Comparison of ENCODE assay signal across 2 cellular contexts in the genomic region with DNA sequence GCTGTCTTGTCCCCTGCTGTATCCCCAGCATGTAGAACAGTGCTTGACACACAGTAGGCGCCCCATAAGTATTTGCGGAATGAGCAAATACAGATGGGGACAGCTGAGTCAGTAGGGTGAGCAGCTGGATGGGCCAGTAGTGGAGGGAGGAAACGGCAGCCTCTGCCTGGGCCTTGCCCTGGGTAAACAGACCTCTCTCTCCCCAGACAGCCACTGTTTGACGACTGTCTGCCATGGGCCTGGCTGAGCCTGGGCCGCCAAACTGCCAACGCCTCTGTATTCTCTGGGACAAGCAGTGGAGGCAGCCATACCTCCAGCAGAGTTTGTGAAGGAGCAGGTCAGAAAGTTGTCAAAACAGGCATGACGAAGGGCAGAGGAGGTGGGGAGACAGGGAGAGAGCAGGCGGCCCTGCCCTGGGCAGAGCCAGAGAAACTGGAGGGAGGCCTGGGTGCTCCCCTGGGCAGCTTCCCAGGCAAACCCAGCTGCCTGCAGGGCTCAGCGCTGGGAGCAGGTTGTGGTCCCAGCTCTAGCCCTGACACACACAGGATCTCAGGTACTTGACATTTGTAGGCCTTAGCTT.
TF ChIP-seq lines count a peak whose summit lies in the region.

No MANE protein-coding gene starts in this region.

TF ChIP-seq in A549, 52 proteins besides CTCF, POLR2A, EP300 and RAD21 (continues in another document):
- TF ChIP-seq HOXB5 (CRISPR knock-in tag; IDR thresholded peaks at IDR 0.05) (peak; percentile 75; the same call in 1 of the 2 replicates), JUNB (IDR thresholded peaks at IDR 0.05) (peak; percentile 53), RFX5 (IDR thresholded peaks at IDR 0.05) (no peak), KDM1A (IDR thresholded peaks at IDR 0.05; ENCODE audit: low read depth) (no peak), CEBPB (IDR thresholded peaks at IDR 0.05) (peak in 1 of 2 experiments; percentile 55; a peak in 1 of 4 replicates), FOXS1 (CRISPR knock-in tag; IDR thresholded peaks at IDR 0.05) (no peak), GATA3 (IDR thresholded peaks at IDR 0.05; ENCODE audit: borderline replicate concordance) (peak; percentile 89), FOSL2 (IDR thresholded peaks at IDR 0.05) (no peak), FOSL2 (CRISPR knock-in tag; IDR thresholded peaks at IDR 0.05) (peak; percentile 81), CHD2 (IDR thresholded peaks at IDR 0.05; ENCODE audit: low read length, partially characterized antibody) (no peak), HOXB13 (CRISPR knock-in tag; IDR thresholded peaks at IDR 0.05; ENCODE audit: low read depth) (peak; percentile 55; the same call in 1 of the 2 replicates), FOSB (CRISPR knock-in tag; IDR thresholded peaks at IDR 0.05) (no peak), RNF2 (IDR thresholded peaks at IDR 0.05; ENCODE audit: borderline replicate concordance, low read depth) (no peak), TFCP2L1 (CRISPR knock-in tag; IDR thresholded peaks at IDR 0.05) (0 out of 2 replicates have a peak, but pooled peaks have one; percentile 12), MAFK (IDR thresholded peaks at IDR 0.05; ENCODE audit: partially characterized antibody) (peak; percentile 90), BHLHE40 (IDR thresholded peaks at IDR 0.05; ENCODE audit: low read depth, low read length) (0 out of 2 replicates have a peak, but pooled peaks have one; percentile 11), SREBF2 (IDR thresholded peaks at IDR 0.05) (no peak), TP53 (CRISPR knock-in tag; IDR thresholded peaks at IDR 0.05) (no peak), CBX2 (IDR thresholded peaks at IDR 0.05; ENCODE audit: borderline replicate concordance, low read depth) (no peak)
- TF ChIP-seq, protein P1, sequence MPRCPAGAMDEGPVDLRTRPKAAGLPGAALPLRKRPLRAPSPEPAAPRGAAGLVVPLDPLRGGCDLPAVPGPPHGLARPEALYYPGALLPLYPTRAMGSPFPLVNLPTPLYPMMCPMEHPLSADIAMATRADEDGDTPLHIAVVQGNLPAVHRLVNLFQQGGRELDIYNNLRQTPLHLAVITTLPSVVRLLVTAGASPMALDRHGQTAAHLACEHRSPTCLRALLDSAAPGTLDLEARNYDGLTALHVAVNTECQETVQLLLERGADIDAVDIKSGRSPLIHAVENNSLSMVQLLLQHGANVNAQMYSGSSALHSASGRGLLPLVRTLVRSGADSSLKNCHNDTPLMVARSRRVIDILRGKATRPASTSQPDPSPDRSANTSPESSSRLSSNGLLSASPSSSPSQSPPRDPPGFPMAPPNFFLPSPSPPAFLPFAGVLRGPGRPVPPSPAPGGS (IDR thresholded peaks at IDR 0.05), result 0 out of 3 replicates have a peak, but pooled peaks have one; percentile 49
- TF ChIP-seq, protein P2, sequence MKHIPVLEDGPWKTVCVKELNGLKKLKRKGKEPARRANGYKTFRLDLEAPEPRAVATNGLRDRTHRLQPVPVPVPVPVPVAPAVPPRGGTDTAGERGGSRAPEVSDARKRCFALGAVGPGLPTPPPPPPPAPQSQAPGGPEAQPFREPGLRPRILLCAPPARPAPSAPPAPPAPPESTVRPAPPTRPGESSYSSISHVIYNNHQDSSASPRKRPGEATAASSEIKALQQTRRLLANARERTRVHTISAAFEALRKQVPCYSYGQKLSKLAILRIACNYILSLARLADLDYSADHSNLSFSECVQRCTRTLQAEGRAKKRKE (CRISPR knock-in tag; IDR thresholded peaks at IDR 0.05; ENCODE audit: low read depth), result peak; percentile 24; the same call in 1 of the 2 replicates
- TF ChIP-seq, protein P3, sequence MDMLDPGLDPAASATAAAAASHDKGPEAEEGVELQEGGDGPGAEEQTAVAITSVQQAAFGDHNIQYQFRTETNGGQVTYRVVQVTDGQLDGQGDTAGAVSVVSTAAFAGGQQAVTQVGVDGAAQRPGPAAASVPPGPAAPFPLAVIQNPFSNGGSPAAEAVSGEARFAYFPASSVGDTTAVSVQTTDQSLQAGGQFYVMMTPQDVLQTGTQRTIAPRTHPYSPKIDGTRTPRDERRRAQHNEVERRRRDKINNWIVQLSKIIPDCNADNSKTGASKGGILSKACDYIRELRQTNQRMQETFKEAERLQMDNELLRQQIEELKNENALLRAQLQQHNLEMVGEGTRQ (IDR thresholded peaks at IDR 0.05), result no peak
- TF ChIP-seq, protein P4, sequence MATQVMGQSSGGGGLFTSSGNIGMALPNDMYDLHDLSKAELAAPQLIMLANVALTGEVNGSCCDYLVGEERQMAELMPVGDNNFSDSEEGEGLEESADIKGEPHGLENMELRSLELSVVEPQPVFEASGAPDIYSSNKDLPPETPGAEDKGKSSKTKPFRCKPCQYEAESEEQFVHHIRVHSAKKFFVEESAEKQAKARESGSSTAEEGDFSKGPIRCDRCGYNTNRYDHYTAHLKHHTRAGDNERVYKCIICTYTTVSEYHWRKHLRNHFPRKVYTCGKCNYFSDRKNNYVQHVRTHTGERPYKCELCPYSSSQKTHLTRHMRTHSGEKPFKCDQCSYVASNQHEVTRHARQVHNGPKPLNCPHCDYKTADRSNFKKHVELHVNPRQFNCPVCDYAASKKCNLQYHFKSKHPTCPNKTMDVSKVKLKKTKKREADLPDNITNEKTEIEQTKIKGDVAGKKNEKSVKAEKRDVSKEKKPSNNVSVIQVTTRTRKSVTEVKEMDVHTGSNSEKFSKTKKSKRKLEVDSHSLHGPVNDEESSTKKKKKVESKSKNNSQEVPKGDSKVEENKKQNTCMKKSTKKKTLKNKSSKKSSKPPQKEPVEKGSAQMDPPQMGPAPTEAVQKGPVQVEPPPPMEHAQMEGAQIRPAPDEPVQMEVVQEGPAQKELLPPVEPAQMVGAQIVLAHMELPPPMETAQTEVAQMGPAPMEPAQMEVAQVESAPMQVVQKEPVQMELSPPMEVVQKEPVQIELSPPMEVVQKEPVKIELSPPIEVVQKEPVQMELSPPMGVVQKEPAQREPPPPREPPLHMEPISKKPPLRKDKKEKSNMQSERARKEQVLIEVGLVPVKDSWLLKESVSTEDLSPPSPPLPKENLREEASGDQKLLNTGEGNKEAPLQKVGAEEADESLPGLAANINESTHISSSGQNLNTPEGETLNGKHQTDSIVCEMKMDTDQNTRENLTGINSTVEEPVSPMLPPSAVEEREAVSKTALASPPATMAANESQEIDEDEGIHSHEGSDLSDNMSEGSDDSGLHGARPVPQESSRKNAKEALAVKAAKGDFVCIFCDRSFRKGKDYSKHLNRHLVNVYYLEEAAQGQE (IDR thresholded peaks at IDR 0.05), result no peak
- TF ChIP-seq, protein P5, sequence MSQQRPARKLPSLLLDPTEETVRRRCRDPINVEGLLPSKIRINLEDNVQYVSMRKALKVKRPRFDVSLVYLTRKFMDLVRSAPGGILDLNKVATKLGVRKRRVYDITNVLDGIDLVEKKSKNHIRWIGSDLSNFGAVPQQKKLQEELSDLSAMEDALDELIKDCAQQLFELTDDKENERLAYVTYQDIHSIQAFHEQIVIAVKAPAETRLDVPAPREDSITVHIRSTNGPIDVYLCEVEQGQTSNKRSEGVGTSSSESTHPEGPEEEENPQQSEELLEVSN (IDR thresholded peaks at IDR 0.05; ENCODE audit: borderline replicate concordance, low read depth), result no peak

TF ChIP-seq in GM12891, 5 proteins besides CTCF, POLR2A, EP300 and RAD21:
- TF ChIP-seq POU2F2 (IDR thresholded peaks at IDR 0.05; ENCODE audit: low read depth, low read length) (no peak), PAX5 (IDR thresholded peaks at IDR 0.05; ENCODE audit: insufficient read depth, low read length, severe bottlenecking) (no peak), POLR2AphosphoS5 (IDR thresholded peaks at IDR 0.05; ENCODE audit: low read depth, low read length) (no peak), TAF1 (IDR thresholded peaks at IDR 0.05; ENCODE audit: low read depth, low read length) (no peak), SPI1 (IDR thresholded peaks at IDR 0.05; ENCODE audit: low read depth, low read length) (no peak)
